ENCODE assay signal across 8 cellular contexts in genomic region chr4:3388461-3389185, GRCh38. TPM values are rescaled to one million over a fixed set of nuclear protein-coding genes. Genes with fewer than 3 reads are reported as not detected.
DNase-seq lines count a peak whose midpoint lies in the region; ATAC-seq and TF ChIP-seq lines count a peak whose summit lies in the region.

No MANE protein-coding gene starts in this region.

- peak; percentile 25 for ATAC-seq in activated CD8-positive, alpha-beta T cell treated with anti-CD3 and anti-CD28 coated beads, Interleukin-2, amount 10 ng/mL, durations not matched to agents 7 days and 5 days
- ATAC-seq in activated CD8-positive, alpha-beta T cell treated with anti-CD3 and anti-CD28 coated beads for 36 hours: no peak
- ATAC-seq in HG03432 (IDR thresholded peaks at IDR 0.05; ENCODE audit: unreplicated experiment) (peak; percentile 71), right cardiac atrium (peak; percentile 19 to 23)
- peak; percentile 6 for ATAC-seq in stimulated activated naive CD8-positive, alpha-beta T cell treated with anti-CD3 and anti-CD28 coated beads, Interleukin-15, Interleukin-2, amounts not matched to agents 100 U/mL and 50 U/mL, for 24 hours

- peak overlapping the region; percentile 25 for H3K27ac ChIP-seq in right cardiac atrium (ENCODE audit: low read length)

- no peaks in the 10 kb centered on the region for H3K27me3 ChIP-seq in right cardiac atrium (ENCODE audit: control insufficient read depth, insufficient read depth)

- TF ChIP-seq CTCF in activated CD8-positive, alpha-beta T cell treated with anti-CD3 and anti-CD28 coated beads for 36 hours (IDR thresholded peaks at IDR 0.05): no peak

- CTCF ChIA-PET in activated CD8-positive, alpha-beta T cell treated with anti-CD3 and anti-CD28 coated beads, Interleukin-2, amount 10 ng/mL, durations not matched to agents 7 days and 5 days (lab: Charles Lee): no interaction called here
- CTCF ChIA-PET in activated CD8-positive, alpha-beta T cell treated with anti-CD3 and anti-CD28 coated beads for 36 hours (lab: Charles Lee): interaction anchor here (2.1 kb wide), 1 partner anchor 92 kb away, joined by 6 read pairs; no protein-coding TSS in a partner anchor

- peaks cover 4% of the 10 kb centered on the region for H3K4me1 ChIP-seq in right cardiac atrium (ENCODE audit: control insufficient read depth, insufficient read depth, low read length)

- peaks cover 3% of the 10 kb centered on the region for H3K27me3 Mint-ChIP-seq in activated CD8-positive, alpha-beta T cell treated with anti-CD3 and anti-CD28 coated beads, Interleukin-2, amount 10 ng/mL, durations not matched to agents 7 days and 5 days (ENCODE audit: low read depth)
- peaks cover 3% of the 10 kb centered on the region for H3K27me3 Mint-ChIP-seq in activated CD8-positive, alpha-beta T cell treated with anti-CD3 and anti-CD28 coated beads for 36 hours

- no peak for DNase-seq in activated CD8-positive, alpha-beta T cell treated with anti-CD3 and anti-CD28 coated beads, Interleukin-2, amount 10 ng/mL, durations not matched to agents 7 days and 5 days
- no peak for DNase-seq in activated CD8-positive, alpha-beta T cell treated with anti-CD3 and anti-CD28 coated beads for 36 hours
- DNase-seq in UCSD-AML1 (lab: John Stamatoyannopoulos, UW; ENCODE audit: unreplicated experiment): peak; percentile 52
- DNase-seq in right cardiac atrium: peak in 1 of 3 donors; percentile 70
- no peak for DNase-seq in stimulated activated naive CD8-positive, alpha-beta T cell treated with anti-CD3 and anti-CD28 coated beads, Interleukin-15, Interleukin-2, amounts not matched to agents 100 U/mL and 50 U/mL, for 24 hours
- no peak for DNase-seq in DMS 273 (lab: John Stamatoyannopoulos, UW; ENCODE audit: unreplicated experiment)
- no peak for DNase-seq in NCI-H1092 treated with DMSO at 0.1 percent for 48 hours (lab: John Stamatoyannopoulos, UW)

- intact Hi-C loops in activated CD8-positive, alpha-beta T cell treated with anti-CD3 and anti-CD28 coated beads for 36 hours (cut with micrococcal nuclease): no loop called here
- intact Hi-C loops in right cardiac atrium (cut with DNase I): no loop called here

- H3K27ac Mint-ChIP-seq in activated CD8-positive, alpha-beta T cell treated with anti-CD3 and anti-CD28 coated beads, Interleukin-2, amount 10 ng/mL, durations not matched to agents 7 days and 5 days: no peak overlapping the region
- H3K27ac Mint-ChIP-seq in activated CD8-positive, alpha-beta T cell treated with anti-CD3 and anti-CD28 coated beads for 36 hours: no peak overlapping the region

- H3K4me3 Mint-ChIP-seq in activated CD8-positive, alpha-beta T cell treated with anti-CD3 and anti-CD28 coated beads, Interleukin-2, amount 10 ng/mL, durations not matched to agents 7 days and 5 days: no peak overlapping the region
- H3K4me3 Mint-ChIP-seq in activated CD8-positive, alpha-beta T cell treated with anti-CD3 and anti-CD28 coated beads for 36 hours: no peak overlapping the region

- whole genome bisulfite sequencing in right cardiac atrium: 20% methylated on average over 17 of the region's 17 CpGs

- no peaks in the 10 kb centered on the region for H3K9me3 ChIP-seq in right cardiac atrium (ENCODE audit: control insufficient read depth, low read length)

- POLR2A ChIA-PET in activated CD8-positive, alpha-beta T cell treated with anti-CD3 and anti-CD28 coated beads, Interleukin-2, amount 10 ng/mL, durations not matched to agents 7 days and 5 days (lab: Charles Lee): no interaction called here
- POLR2A ChIA-PET in activated CD8-positive, alpha-beta T cell treated with anti-CD3 and anti-CD28 coated beads for 36 hours (lab: Charles Lee): no interaction called here

- H3K4me3 ChIP-seq in right cardiac atrium (ENCODE audit: low read length): peak overlapping the region; percentile 31

- peaks cover 12% of the 10 kb centered on the region for H3K4me1 Mint-ChIP-seq in activated CD8-positive, alpha-beta T cell treated with anti-CD3 and anti-CD28 coated beads, Interleukin-2, amount 10 ng/mL, durations not matched to agents 7 days and 5 days (ENCODE audit: low read depth)
- peaks cover 2% of the 10 kb centered on the region for H3K4me1 Mint-ChIP-seq in activated CD8-positive, alpha-beta T cell treated with anti-CD3 and anti-CD28 coated beads for 36 hours (ENCODE audit: low read depth)

- no peaks in the 10 kb centered on the region for H3K9me3 Mint-ChIP-seq in activated CD8-positive, alpha-beta T cell treated with anti-CD3 and anti-CD28 coated beads, Interleukin-2, amount 10 ng/mL, durations not matched to agents 7 days and 5 days (ENCODE audit: insufficient read depth)
- H3K9me3 Mint-ChIP-seq in activated CD8-positive, alpha-beta T cell treated with anti-CD3 and anti-CD28 coated beads for 36 hours: no peaks in the 10 kb centered on the region

- H3K36me3 Mint-ChIP-seq in activated CD8-positive, alpha-beta T cell treated with anti-CD3 and anti-CD28 coated beads, Interleukin-2, amount 10 ng/mL, durations not matched to agents 7 days and 5 days (ENCODE audit: low read depth): no peaks in the 10 kb centered on the region
- H3K36me3 Mint-ChIP-seq in activated CD8-positive, alpha-beta T cell treated with anti-CD3 and anti-CD28 coated beads for 36 hours (ENCODE audit: low read depth): no peaks in the 10 kb centered on the region

RNA-seq across cellular contexts. Expression of gene HGFAC, which starts 53.1 kb away (rescaled TPM):
- total RNA-seq in activated CD8-positive, alpha-beta T cell treated with anti-CD3 and anti-CD28 coated beads, Interleukin-2, amount 10 ng/mL, durations not matched to agents 7 days and 5 days: not detected
- total RNA-seq in activated CD8-positive, alpha-beta T cell treated with anti-CD3 and anti-CD28 coated beads for 36 hours: not detected
- under 1 TPM in 3 of 4 donors, not detected in 1; 0.31 to 0.62 (median 0.31) TPM for total RNA-seq in right cardiac atrium
- 0.14 TPM for polyA plus RNA-seq in right cardiac atrium
